20 cellular contexts compared by ENCODE assay signal in genomic region chr7:31707089-31707488, GRCh38. TPM values are rescaled to one million over a fixed set of nuclear protein-coding genes. Genes with fewer than 3 reads are reported as not detected.
DNase-seq lines count a peak whose midpoint lies in the region; ATAC-seq and TF ChIP-seq lines count a peak whose summit lies in the region.
"Had no signal": no experiment of that assay in that cellular context is flagged by ENCODE, and none has a peak within 500 bp of the region (broad histone marks: within the 10 kb centered on the region; RNA-seq: fewer than 3 reads in every experiment).

No MANE protein-coding gene starts in this region.

- no peaks in the 10 kb centered on the region for H4K20me1 ChIP-seq in BLaER1

- no peaks in the 10 kb centered on the region for H3K36me3 ChIP-seq in BLaER1
- H3K36me3 ChIP-seq: SJCRH30 had no signal

- no peaks in the 10 kb centered on the region for H3K36me3 Mint-ChIP-seq in activated T-cell treated with anti-CD3 and anti-CD28 coated beads, Interleukin-2, amount 50 U/mL, for 72 hours (ENCODE audit: insufficient read depth in 2 of 2)
- H3K36me3 Mint-ChIP-seq: T-cell had no signal

- TF ChIP-seq CTCF in foreskin fibroblast (IDR thresholded peaks at IDR 0.05; ENCODE audit: low read depth, low read length), result no peak

- no peaks in the 10 kb centered on the region for H3K27me3 ChIP-seq in BLaER1

- H3K9me3 Mint-ChIP-seq in activated T-cell treated with anti-CD3 and anti-CD28 coated beads, Interleukin-2, amount 50 U/mL, for 72 hours, result peaks cover 0 to 2% of the 10 kb centered on the region in 2 donors

- H3K4me3 Mint-ChIP-seq in activated T-cell treated with anti-CD3 and anti-CD28 coated beads, Interleukin-2, amount 50 U/mL, for 72 hours, result no peak overlapping the region
- H3K4me3 Mint-ChIP-seq: T-cell; T-helper 2 cell treated with Interferon-gamma antibody and Interleukin-4, amounts not matched to agents 5 μg/mL and 100 μg/mL, for 36 hours had no signal

- H3K9me3 ChIP-seq in BLaER1, result no peaks in the 10 kb centered on the region
- H3K9me3 ChIP-seq: SJCRH30 had no signal

- no peaks in the 10 kb centered on the region for H3K27me3 Mint-ChIP-seq in activated T-cell treated with anti-CD3 and anti-CD28 coated beads, Interleukin-2, amount 50 U/mL, for 72 hours (ENCODE audit: low read depth)
- H3K27me3 Mint-ChIP-seq: T-cell had no signal

- H3K27ac ChIP-seq in BLaER1, result no peak overlapping the region
- H3K27ac ChIP-seq: SJCRH30 had no signal

- ATAC-seq in GM18511 (IDR thresholded peaks at IDR 0.05; ENCODE audit: unreplicated experiment) (peak; percentile 55), GM19351 (IDR thresholded peaks at IDR 0.05; ENCODE audit: unreplicated experiment) (peak; percentile 37)
- ATAC-seq in activated T-cell treated with anti-CD3 and anti-CD28 coated beads, Interleukin-2, amount 50 U/mL, for 72 hours (replicated peaks in 1 of 2), result no peak
- ATAC-seq: HCT116, Panc1, T-cell had no signal

- no peak overlapping the region for H3K27ac Mint-ChIP-seq in activated T-cell treated with anti-CD3 and anti-CD28 coated beads, Interleukin-2, amount 50 U/mL, for 72 hours
- H3K27ac Mint-ChIP-seq: T-cell; T-helper 2 cell treated with Interferon-gamma antibody and Interleukin-4, amounts not matched to agents 5 μg/mL and 100 μg/mL, for 36 hours had no signal

- peaks cover 7% of the 10 kb centered on the region for H3K4me1 ChIP-seq in BLaER1
- H3K4me1 ChIP-seq: SJCRH30 had no signal

- peak overlapping the region; percentile 52 for H3K4me2 ChIP-seq in BLaER1

- H3K4me3 ChIP-seq in BLaER1 (no peak overlapping the region), foreskin fibroblast (ENCODE audit: low read depth in 1 of 2, low read length in 2 of 2) (no peak overlapping the region)
- H3K4me3 ChIP-seq: SJCRH30 had no signal

- H3K9ac ChIP-seq in BLaER1, result no peak overlapping the region

- H3K4me1 Mint-ChIP-seq in activated T-cell treated with anti-CD3 and anti-CD28 coated beads, Interleukin-2, amount 50 U/mL, for 72 hours (ENCODE audit: low read depth), result no peaks in the 10 kb centered on the region
- H3K4me1 Mint-ChIP-seq: T-cell had no signal

- peak; percentile 49 for DNase-seq in NCI-H1417 treated with DMSO at 0.1 percent for 48 hours (lab: John Stamatoyannopoulos, UW)
- DNase-seq in activated T-cell treated with anti-CD3 and anti-CD28 coated beads, Interleukin-2, amount 50 U/mL, for 72 hours, result no peak
- no peak for DNase-seq in D341Med (ENCODE audit: low spot score)
- DNase-seq in NCI-H1694 treated with DMSO at 0.1 percent for 48 hours (lab: John Stamatoyannopoulos, UW), result no peak
- no peak for DNase-seq in foreskin fibroblast
- DNase-seq: DMS79, GOT3, Kasumi-1, NCI-H1930, NCI-H226, NCI-H526, SJCRH30, T-cell had no signal

RNA-seq across cellular contexts. Expression of gene PPP1R17, which starts 20.1 kb away (rescaled TPM):
- not detected for total RNA-seq in activated T-cell treated with anti-CD3 and anti-CD28 coated beads, Interleukin-2, amount 50 U/mL, for 72 hours
- total RNA-seq: MCF 10A, SJCRH30, T-cell had no signal

Comparison
In these comparisons a context has a peak if more than half of its experiments do, and no peak if none do; other contexts are left out.
1. ATAC-seq: peak in GM18511 (single experiment) and GM19351 (single experiment); none in activated T-cell treated with anti-CD3 and anti-CD28 coated beads, Interleukin-2, amount 50 U/mL, for 72 hours (0 of 2).